In genomic region chr7:80770675-80771081, GRCh38 we compare ENCODE assay signal across 1 cellular context.
TF ChIP-seq lines count a peak whose summit lies in the region.

No MANE protein-coding gene starts in this region.

TF ChIP-seq in GM12878, 131 proteins besides CTCF, POLR2A, EP300 and RAD21 (continued from another document):
- TF ChIP-seq JUND (IDR thresholded peaks at IDR 0.05; ENCODE audit: low read depth, low read length) = 0 out of 2 replicates have a peak, but pooled peaks have one; percentile 37
- TF ChIP-seq FOXM1 (IDR thresholded peaks at IDR 0.05; ENCODE audit: low read depth, low read length) = no peak
- TF ChIP-seq YBX1 (IDR thresholded peaks at IDR 0.05) = no peak
- TF ChIP-seq HSF1 (IDR thresholded peaks at IDR 0.05; ENCODE audit: low read depth, low read length) = no peak
- TF ChIP-seq HDAC2 (IDR thresholded peaks at IDR 0.05) = no peak
- TF ChIP-seq IRF3 (IDR thresholded peaks at IDR 0.05) = no peak
- TF ChIP-seq POLR2AphosphoS2 (IDR thresholded peaks at IDR 0.05; ENCODE audit: low read depth, low read length) = no peak
- peak; percentile 51; the same call in 1 of the 2 replicates for TF ChIP-seq EED (IDR thresholded peaks at IDR 0.05; ENCODE audit: low read depth)
- no peak for TF ChIP-seq SMC3 (IDR thresholded peaks at IDR 0.05; ENCODE audit: borderline replicate concordance, low read length)
- no peak for TF ChIP-seq CREB1 (IDR thresholded peaks at IDR 0.05; ENCODE audit: low read depth)
- TF ChIP-seq NFIC (IDR thresholded peaks at IDR 0.05; ENCODE audit: low read depth, low read length) = peak; percentile 33; the same call in 1 of the 2 replicates
- TF ChIP-seq SPI1 (IDR thresholded peaks at IDR 0.05; ENCODE audit: borderline replicate concordance, insufficient read depth, low read depth, low read length) = peak; percentile 52; the same call in 1 of the 2 replicates
- no peak for TF ChIP-seq ZBTB4 (CRISPR knock-in tag; IDR thresholded peaks at IDR 0.05)
- TF ChIP-seq SUZ12 (IDR thresholded peaks at IDR 0.05; ENCODE audit: unreplicated experiment) = no peak
